In genomic region chr2:12331698-12332097, GRCh38 we compare ENCODE assay signal across 36 cellular contexts.
"Had no signal": no experiment of that assay in that cellular context is flagged by ENCODE, and none has a peak within 500 bp of the region (broad histone marks: within the 10 kb centered on the region; RNA-seq: fewer than 3 reads in every experiment).

No MANE protein-coding gene starts in this region.

- H3K27ac ChIP-seq: adrenal gland, cardiac muscle cell, colonic mucosa, VCaP had no signal

- H3K27me3 Mint-ChIP-seq: activated B cell treated with CpG ODN at 0.5 μM for 24 hours; activated CD4-positive, alpha-beta memory T cell treated with anti-CD3 and anti-CD28 coated beads for 36 hours; activated naive CD4-positive, alpha-beta T cell treated with anti-CD3 and anti-CD28 coated beads, Interleukin-2, amount 50 U/mL, for 24 hours; central memory CD8-positive, alpha-beta T cell had no signal

- H3K9me3 ChIP-seq: adrenal gland, colonic mucosa had no signal

- FAIRE-seq: bronchial epithelial cell, TTC549 had no signal

- H3K4me1 Mint-ChIP-seq: central memory CD8-positive, alpha-beta T cell had no signal

- H3K36me3 ChIP-seq: adrenal gland, cardiac muscle cell, colonic mucosa had no signal

- DNase-seq: activated B cell treated with CpG ODN at 0.5 μM for 24 hours; activated CD4-positive, alpha-beta memory T cell treated with anti-CD3 and anti-CD28 coated beads for 36 hours; activated CD4-positive, alpha-beta T cell treated with anti-CD3 and anti-CD28 coated beads for 4 hours; activated CD4-positive, alpha-beta T cell treated with anti-CD3 and anti-CD28 coated beads, Interleukin-2, amount 10 ng/mL, durations not matched to agents 24 days and 14 days; activated CD4-positive, alpha-beta T cell treated with anti-CD3 and anti-CD28 coated beads, Interleukin-2, amount 50 U/mL, for 1 hour; activated CD4-positive, alpha-beta T cell treated with anti-CD3 and anti-CD28 coated beads, Interleukin-2, amount 50 U/mL, for 4 hours; activated CD4-positive, CD25-positive, alpha-beta regulatory T cell treated with anti-CD3 and anti-CD28 coated beads, Interleukin-2, amount 50 U/mL, for 72 hours; activated CD8-positive, alpha-beta memory T cell treated with anti-CD3 and anti-CD28 coated beads, Interleukin-2, amount 50 U/mL, for 4 hours; activated CD8-positive, alpha-beta T cell treated with anti-CD3 and anti-CD28 coated beads for 36 hours; activated effector memory CD4-positive, alpha-beta T cell treated with Interleukin-2 at 50 U/mL for 16 hours; activated gamma-delta T cell; activated naive CD4-positive, alpha-beta T cell treated with anti-CD3 and anti-CD28 coated beads, Interleukin-2, amount 10 ng/mL, durations not matched to agents 7 days and 5 days; activated naive CD4-positive, alpha-beta T cell treated with Interleukin-2 at 50 U/mL for 16 hours; activated T-cell treated with anti-CD3 and anti-CD28 coated beads for 4 hours; activated T-cell treated with anti-CD3 and anti-CD28 coated beads, Interleukin-2, amount 50 U/mL, for 24 hours; activated T-cell treated with anti-CD3 and anti-CD28 coated beads, Interleukin-2, amount 50 U/mL, for 48 hours; adrenal gland; aorta; caudate nucleus; cerebellar nuclear complex; colonic mucosa; T-helper 1 cell; T-helper 2 cell; T-helper 9 cell had no signal

- H3K4me1 ChIP-seq: adrenal gland, colonic mucosa had no signal

- H3K4me3 ChIP-seq: adrenal gland, cardiac muscle cell, colonic mucosa had no signal

- H3K36me3 Mint-ChIP-seq: activated CD4-positive, alpha-beta memory T cell treated with anti-CD3 and anti-CD28 coated beads for 36 hours; activated naive CD4-positive, alpha-beta T cell treated with anti-CD3 and anti-CD28 coated beads, Interleukin-2, amount 10 ng/mL, durations not matched to agents 7 days and 5 days; activated naive CD4-positive, alpha-beta T cell treated with anti-CD3 and anti-CD28 coated beads, Interleukin-2, amount 50 U/mL, for 24 hours; brain had no signal

- ATAC-seq: activated CD8-positive, alpha-beta T cell treated with anti-CD3 and anti-CD28 coated beads for 36 hours had no signal

- H3K27ac Mint-ChIP-seq: activated B cell treated with CpG ODN at 0.5 μM for 24 hours; activated CD4-positive, alpha-beta memory T cell treated with anti-CD3 and anti-CD28 coated beads for 36 hours; activated CD4-positive, alpha-beta T cell treated with anti-CD3 and anti-CD28 coated beads, Interleukin-2, amount 10 ng/mL, durations not matched to agents 24 days and 14 days; activated CD8-positive, alpha-beta T cell treated with anti-CD3 and anti-CD28 coated beads for 36 hours; activated naive CD4-positive, alpha-beta T cell treated with anti-CD3 and anti-CD28 coated beads, Interleukin-2, amount 10 ng/mL, durations not matched to agents 7 days and 5 days; activated naive CD4-positive, alpha-beta T cell treated with anti-CD3 and anti-CD28 coated beads, Interleukin-2, amount 50 U/mL, for 24 hours; activated naive CD8-positive, alpha-beta T cell; activated T-cell treated with anti-CD3 and anti-CD28 coated beads, Interleukin-2, amount 50 U/mL, for 24 hours; activated T-helper 1 cell treated with anti-CD3 and anti-CD28 coated beads, Interleukin-12 subunit alpha, Interleukin-12 subunit beta, Interleukin-2, Interleukin-4 antibody, amounts not matched to agents 30 ng/mL and 10 ng/mL and 1 ng/mL, durations not matched to agents 14 hours and 24 hours and 36 hours; activated T-helper 2 cell treated with anti-CD3 and anti-CD28 coated beads, Interferon-gamma antibody, Interleukin-2, Interleukin-4, amounts not matched to agents 10 μg/mL and 5 μg/mL and 100 μg/mL, durations not matched to agents 14 hours and 24 hours and 36 hours; brain; T-helper 1 cell treated with Interleukin-12 subunit alpha and Interleukin-12 subunit beta and Interleukin-4 antibody, amounts not matched to agents 30 μg/mL and 1 μg/mL, for 36 hours; T-helper 2 cell treated with Interferon-gamma antibody and Interleukin-4, amounts not matched to agents 5 μg/mL and 100 μg/mL, for 36 hours had no signal

- H3K4me3 Mint-ChIP-seq: activated B cell treated with CpG ODN at 0.5 μM for 24 hours; activated CD4-positive, alpha-beta memory T cell treated with anti-CD3 and anti-CD28 coated beads for 36 hours; activated CD4-positive, alpha-beta T cell treated with anti-CD3 and anti-CD28 coated beads, Interleukin-2, amount 10 ng/mL, durations not matched to agents 24 days and 14 days; activated CD8-positive, alpha-beta T cell treated with anti-CD3 and anti-CD28 coated beads for 36 hours; activated naive CD4-positive, alpha-beta T cell treated with anti-CD3 and anti-CD28 coated beads, Interleukin-2, amount 10 ng/mL, durations not matched to agents 7 days and 5 days; activated naive CD4-positive, alpha-beta T cell treated with anti-CD3 and anti-CD28 coated beads, Interleukin-2, amount 50 U/mL, for 24 hours; activated naive CD8-positive, alpha-beta T cell; activated T-cell treated with anti-CD3 and anti-CD28 coated beads, Interleukin-2, amount 50 U/mL, for 24 hours; activated T-helper 1 cell treated with anti-CD3 and anti-CD28 coated beads, Interleukin-12 subunit alpha, Interleukin-12 subunit beta, Interleukin-2, Interleukin-4 antibody, amounts not matched to agents 30 ng/mL and 10 ng/mL and 1 ng/mL, durations not matched to agents 14 hours and 24 hours and 36 hours; brain; central memory CD8-positive, alpha-beta T cell; T-helper 1 cell treated with Interleukin-12 subunit alpha and Interleukin-12 subunit beta and Interleukin-4 antibody, amounts not matched to agents 30 μg/mL and 1 μg/mL, for 36 hours; T-helper 2 cell treated with Interferon-gamma antibody and Interleukin-4, amounts not matched to agents 5 μg/mL and 100 μg/mL, for 36 hours had no signal

- H3K27me3 ChIP-seq: adrenal gland, cardiac muscle cell, colonic mucosa had no signal

- H3K9me3 Mint-ChIP-seq: activated CD8-positive, alpha-beta T cell treated with anti-CD3 and anti-CD28 coated beads for 36 hours; activated naive CD4-positive, alpha-beta T cell treated with anti-CD3 and anti-CD28 coated beads, Interleukin-2, amount 50 U/mL, for 24 hours; activated T-cell treated with anti-CD3 and anti-CD28 coated beads, Interleukin-2, amount 50 U/mL, for 24 hours; T-helper 2 cell treated with Interferon-gamma antibody and Interleukin-4, amounts not matched to agents 5 μg/mL and 100 μg/mL, for 36 hours had no signal
